In genomic region chr20:18056174-18057105, GRCh38 we compare ENCODE assay signal across 9 cellular contexts. TPM values are rescaled to one million over a fixed set of nuclear protein-coding genes. Genes with fewer than 3 reads are reported as not detected.
DNase-seq lines count a peak whose midpoint lies in the region; ATAC-seq and TF ChIP-seq lines count a peak whose summit lies in the region.
"Had no signal": no experiment of that assay in that cellular context is flagged by ENCODE, and none has a peak within 500 bp of the region (broad histone marks: within the 10 kb centered on the region; RNA-seq: fewer than 3 reads in every experiment).

No MANE protein-coding gene starts in this region.

- no peak for ATAC-seq in activated naive CD8-positive, alpha-beta T cell treated with anti-CD3 and anti-CD28 coated beads, Interleukin-2, amount 50 U/mL, for 24 hours
- ATAC-seq in HG03045 (IDR thresholded peaks at IDR 0.05; ENCODE audit: unreplicated experiment) = no peak
- ATAC-seq in HG03108 (IDR thresholded peaks at IDR 0.05; ENCODE audit: unreplicated experiment) = no peak

- H3K36me3 Mint-ChIP-seq in activated naive CD8-positive, alpha-beta T cell treated with anti-CD3 and anti-CD28 coated beads, Interleukin-2, amount 50 U/mL, for 24 hours (ENCODE audit: low read depth) = no peaks in the 10 kb centered on the region

- peaks cover 8 to 18% of the 10 kb centered on the region in 2 donors for H3K4me1 ChIP-seq in thyroid gland

- H3K36me3 ChIP-seq in kidney epithelial cell (ENCODE audit: control insufficient read depth, insufficient read depth, low read length) (no peaks in the 10 kb centered on the region), thyroid gland (no peaks in the 10 kb centered on the region)

- no peak for TF ChIP-seq CTCF in NB4 (IDR thresholded peaks at IDR 0.05; ENCODE audit: low read depth, low read length)
- TF ChIP-seq CTCF in kidney epithelial cell (IDR thresholded peaks at IDR 0.05; ENCODE audit: insufficient read depth, low read length, poor library complexity, severe bottlenecking) = no peak
- TF ChIP-seq CTCF in thyroid gland (IDR thresholded peaks at IDR 0.05) = no peak

- peaks cover 64% of the 10 kb centered on the region for H3K27me3 Mint-ChIP-seq in activated naive CD8-positive, alpha-beta T cell treated with anti-CD3 and anti-CD28 coated beads, Interleukin-2, amount 50 U/mL, for 24 hours

- H3K27ac Mint-ChIP-seq in activated naive CD8-positive, alpha-beta T cell treated with anti-CD3 and anti-CD28 coated beads, Interleukin-2, amount 50 U/mL, for 24 hours = no peak overlapping the region

- no peak overlapping the region for H3K4me3 ChIP-seq in NB4 (ENCODE audit: low read depth, low read length)
- peak overlapping the region; percentile 37 for H3K4me3 ChIP-seq in kidney epithelial cell (ENCODE audit: low read depth, low read length)
- H3K4me3 ChIP-seq in thyroid gland (replicated peaks in 1 of 3) = peak overlapping the region; percentile 27 to 63 (median 43)

- peak overlapping the region in 2 of 3 donors; percentile 74 to 79 for H3K27ac ChIP-seq in thyroid gland

- TF ChIP-seq POLR2A in NB4 (IDR thresholded peaks at IDR 0.05; ENCODE audit: extremely low read depth, insufficient read length) (no peak), thyroid gland (IDR thresholded peaks at IDR 0.05) (peak; percentile 18 to 38)

- DNase-seq in D341Med (ENCODE audit: low spot score) (peak; percentile 77), NB4 (ENCODE audit: low read depth) (peak; percentile 20), kidney epithelial cell (ENCODE audit: low read depth) (no peak), thyroid gland (peak; percentile 50 to 60), NK-92 (lab: John Stamatoyannopoulos, UW; ENCODE audit: unreplicated experiment) (no peak)
- peak; percentile 18 for DNase-seq in activated naive CD8-positive, alpha-beta T cell treated with anti-CD3 and anti-CD28 coated beads, Interleukin-2, amount 50 U/mL, for 24 hours

- peak overlapping the region; percentile 43 for H3K4me3 Mint-ChIP-seq in activated naive CD8-positive, alpha-beta T cell treated with anti-CD3 and anti-CD28 coated beads, Interleukin-2, amount 50 U/mL, for 24 hours

- no peaks in the 10 kb centered on the region for H3K9me3 Mint-ChIP-seq in activated naive CD8-positive, alpha-beta T cell treated with anti-CD3 and anti-CD28 coated beads, Interleukin-2, amount 50 U/mL, for 24 hours

- WGBS in thyroid gland, 2 donors = 0 to 19% methylated on average over 17 to 19 of the region's 104 CpGs

- H3K9me3 ChIP-seq in thyroid gland = no peaks in the 10 kb centered on the region

- H3K27me3 ChIP-seq in kidney epithelial cell (ENCODE audit: control insufficient read depth, insufficient read depth, low read length) (peaks cover 60% of the 10 kb centered on the region), thyroid gland (no peaks in the 10 kb centered on the region)

- intact Hi-C loops in thyroid gland (cut with DNase I) = loop anchor here (10.0 kb wide), 1 partner anchor 218 kb away; no protein-coding TSS in a partner anchor

- H3K4me1 Mint-ChIP-seq in activated naive CD8-positive, alpha-beta T cell treated with anti-CD3 and anti-CD28 coated beads, Interleukin-2, amount 50 U/mL, for 24 hours = peaks cover 2% of the 10 kb centered on the region

RNA-seq across cellular contexts. Expression of gene OVOL2, which starts 1.3 kb away (rescaled TPM):
- total RNA-seq in kidney epithelial cell (3.1 and 4.4 TPM in 2 replicates), thyroid gland (10 to 100 TPM; 12.6 to 17.4 (median 13.5) TPM)
- total RNA-seq: myocyte had no signal

Comparison
In these comparisons a context has a peak if more than half of its experiments do, and no peak if none do; other contexts are left out.
1. DNase-seq: peak in D341Med (single experiment), NB4 (single experiment), activated naive CD8-positive, alpha-beta T cell treated with anti-CD3 and anti-CD28 coated beads, Interleukin-2, amount 50 U/mL, for 24 hours (single experiment) and thyroid gland (2 of 2); none in kidney epithelial cell (single experiment) and NK-92 (single experiment).